In the genomic region with DNA sequence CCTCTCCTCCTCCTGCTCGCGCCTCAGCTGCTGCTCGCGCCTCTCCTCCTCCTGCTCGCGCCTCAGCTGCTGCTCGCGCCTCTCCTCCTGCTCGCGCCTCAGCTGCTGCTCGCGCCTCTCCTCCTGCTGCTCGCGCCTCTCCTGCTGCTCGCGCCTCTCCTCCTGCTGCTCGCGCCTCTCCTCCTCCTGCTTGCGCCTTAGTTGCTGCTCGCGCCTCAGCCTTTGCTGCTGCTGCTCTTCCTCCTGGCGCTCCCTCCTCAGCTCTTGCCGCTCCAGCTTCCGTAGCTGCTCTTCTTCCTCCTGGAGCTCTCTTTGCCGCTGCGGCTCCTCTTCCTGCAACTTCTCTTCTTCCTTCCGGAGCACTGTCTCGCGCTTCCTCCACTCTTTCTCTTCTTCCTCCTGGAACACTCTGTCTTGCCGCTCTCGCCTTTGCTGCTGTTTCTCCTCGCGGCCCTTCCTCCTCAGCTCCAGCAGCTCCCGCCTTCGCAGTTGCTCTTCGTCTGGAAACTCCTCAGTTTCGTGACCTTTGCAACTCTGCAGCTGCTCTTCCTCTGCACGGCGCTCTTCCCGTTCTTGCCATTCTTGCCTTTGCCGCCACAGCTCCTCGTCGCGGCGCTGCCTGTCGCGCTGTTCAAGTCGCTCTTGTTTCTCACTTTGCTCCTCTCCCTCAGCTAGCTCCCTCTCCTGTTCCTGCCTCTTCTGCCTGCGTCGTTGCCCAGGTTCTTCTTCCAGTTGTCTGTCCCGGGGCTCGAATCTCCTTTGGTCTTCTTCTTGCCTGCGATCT, we compare ENCODE assay signal across 1 cellular context.
TF ChIP-seq lines count a peak whose summit lies in the region.

No MANE protein-coding gene starts in this region.

TF ChIP-seq in GM23338, 12 proteins besides CTCF, POLR2A, EP300 and RAD21 (continued from another document):
- TF ChIP-seq, protein P1, sequence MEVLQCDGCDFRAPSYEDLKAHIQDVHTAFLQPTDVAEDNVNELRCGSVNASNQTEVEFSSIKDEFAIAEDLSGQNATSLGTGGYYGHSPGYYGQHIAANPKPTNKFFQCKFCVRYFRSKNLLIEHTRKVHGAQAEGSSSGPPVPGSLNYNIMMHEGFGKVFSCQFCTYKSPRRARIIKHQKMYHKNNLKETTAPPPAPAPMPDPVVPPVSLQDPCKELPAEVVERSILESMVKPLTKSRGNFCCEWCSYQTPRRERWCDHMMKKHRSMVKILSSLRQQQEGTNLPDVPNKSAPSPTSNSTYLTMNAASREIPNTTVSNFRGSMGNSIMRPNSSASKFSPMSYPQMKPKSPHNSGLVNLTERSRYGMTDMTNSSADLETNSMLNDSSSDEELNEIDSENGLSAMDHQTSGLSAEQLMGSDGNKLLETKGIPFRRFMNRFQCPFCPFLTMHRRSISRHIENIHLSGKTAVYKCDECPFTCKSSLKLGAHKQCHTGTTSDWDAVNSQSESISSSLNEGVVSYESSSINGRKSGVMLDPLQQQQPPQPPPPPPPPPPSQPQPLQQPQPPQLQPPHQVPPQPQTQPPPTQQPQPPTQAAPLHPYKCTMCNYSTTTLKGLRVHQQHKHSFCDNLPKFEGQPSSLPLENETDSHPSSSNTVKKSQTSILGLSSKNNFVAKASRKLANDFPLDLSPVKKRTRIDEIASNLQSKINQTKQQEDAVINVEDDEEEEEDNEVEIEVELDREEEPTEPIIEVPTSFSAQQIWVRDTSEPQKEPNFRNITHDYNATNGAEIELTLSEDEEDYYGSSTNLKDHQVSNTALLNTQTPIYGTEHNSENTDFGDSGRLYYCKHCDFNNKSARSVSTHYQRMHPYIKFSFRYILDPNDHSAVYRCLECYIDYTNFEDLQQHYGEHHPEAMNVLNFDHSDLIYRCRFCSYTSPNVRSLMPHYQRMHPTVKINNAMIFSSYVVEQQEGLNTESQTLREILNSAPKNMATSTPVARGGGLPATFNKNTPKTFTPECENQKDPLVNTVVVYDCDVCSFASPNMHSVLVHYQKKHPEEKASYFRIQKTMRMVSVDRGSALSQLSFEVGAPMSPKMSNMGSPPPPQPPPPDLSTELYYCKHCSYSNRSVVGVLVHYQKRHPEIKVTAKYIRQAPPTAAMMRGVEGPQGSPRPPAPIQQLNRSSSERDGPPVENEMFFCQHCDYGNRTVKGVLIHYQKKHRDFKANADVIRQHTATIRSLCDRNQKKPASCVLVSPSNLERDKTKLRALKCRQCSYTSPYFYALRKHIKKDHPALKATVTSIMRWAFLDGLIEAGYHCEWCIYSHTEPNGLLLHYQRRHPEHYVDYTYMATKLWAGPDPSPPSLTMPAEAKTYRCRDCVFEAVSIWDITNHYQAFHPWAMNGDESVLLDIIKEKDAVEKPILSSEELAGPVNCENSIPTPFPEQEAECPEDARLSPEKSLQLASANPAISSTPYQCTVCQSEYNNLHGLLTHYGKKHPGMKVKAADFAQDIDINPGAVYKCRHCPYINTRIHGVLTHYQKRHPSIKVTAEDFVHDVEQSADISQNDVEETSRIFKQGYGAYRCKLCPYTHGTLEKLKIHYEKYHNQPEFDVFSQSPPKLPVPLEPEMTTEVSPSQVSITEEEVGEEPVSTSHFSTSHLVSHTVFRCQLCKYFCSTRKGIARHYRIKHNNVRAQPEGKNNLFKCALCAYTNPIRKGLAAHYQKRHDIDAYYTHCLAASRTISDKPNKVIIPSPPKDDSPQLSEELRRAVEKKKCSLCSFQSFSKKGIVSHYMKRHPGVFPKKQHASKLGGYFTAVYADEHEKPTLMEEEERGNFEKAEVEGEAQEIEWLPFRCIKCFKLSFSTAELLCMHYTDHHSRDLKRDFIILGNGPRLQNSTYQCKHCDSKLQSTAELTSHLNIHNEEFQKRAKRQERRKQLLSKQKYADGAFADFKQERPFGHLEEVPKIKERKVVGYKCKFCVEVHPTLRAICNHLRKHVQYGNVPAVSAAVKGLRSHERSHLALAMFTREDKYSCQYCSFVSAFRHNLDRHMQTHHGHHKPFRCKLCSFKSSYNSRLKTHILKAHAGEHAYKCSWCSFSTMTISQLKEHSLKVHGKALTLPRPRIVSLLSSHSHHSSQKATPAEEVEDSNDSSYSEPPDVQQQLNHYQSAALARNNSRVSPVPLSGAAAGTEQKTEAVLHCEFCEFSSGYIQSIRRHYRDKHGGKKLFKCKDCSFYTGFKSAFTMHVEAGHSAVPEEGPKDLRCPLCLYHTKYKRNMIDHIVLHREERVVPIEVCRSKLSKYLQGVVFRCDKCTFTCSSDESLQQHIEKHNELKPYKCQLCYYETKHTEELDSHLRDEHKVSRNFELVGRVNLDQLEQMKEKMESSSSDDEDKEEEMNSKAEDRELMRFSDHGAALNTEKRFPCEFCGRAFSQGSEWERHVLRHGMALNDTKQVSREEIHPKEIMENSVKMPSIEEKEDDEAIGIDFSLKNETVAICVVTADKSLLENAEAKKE (CRISPR knock-in tag; IDR thresholded peaks at IDR 0.05) = no peak
TF ChIP-seq in GM23338: peak in this region for 2.
